10 cellular contexts compared by ENCODE assay signal in the genomic region with DNA sequence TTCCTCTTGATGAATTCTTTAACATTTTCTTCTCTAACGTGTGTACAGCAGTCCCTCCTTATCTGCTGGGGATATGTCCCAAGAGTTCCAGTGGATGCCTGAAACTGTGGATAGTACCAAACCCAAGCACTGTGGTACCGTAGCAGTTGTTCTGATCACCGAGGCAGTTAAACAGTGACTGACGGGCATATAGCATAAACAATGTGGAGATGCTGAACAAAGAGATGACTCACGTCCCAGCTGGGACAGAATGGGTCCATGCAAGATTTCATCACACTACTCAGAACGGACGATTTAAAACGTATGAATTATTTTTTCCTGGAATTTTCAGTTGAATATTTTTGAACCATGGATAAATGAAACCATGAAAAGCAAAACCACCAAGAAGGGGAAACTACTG. TPM values are rescaled to one million over a fixed set of nuclear protein-coding genes. Genes with fewer than 3 reads are reported as not detected.
DNase-seq lines count a peak whose midpoint lies in the region; ATAC-seq and TF ChIP-seq lines count a peak whose summit lies in the region.
"Had no signal": no experiment of that assay in that cellular context is flagged by ENCODE, and none has a peak within 500 bp of the region (broad histone marks: within the 10 kb centered on the region; RNA-seq: fewer than 3 reads in every experiment).

No MANE protein-coding gene starts in this region.

- TF ChIP-seq CTCF in osteocyte (IDR thresholded peaks at IDR 0.05) (no peak), omental fat pad (IDR thresholded peaks at IDR 0.05) (no peak)

- peaks cover 37% of the 10 kb centered on the region for H3K4me1 Mint-ChIP-seq in osteocyte (ENCODE audit: unreplicated experiment)

- H3K36me3 Mint-ChIP-seq in osteocyte (ENCODE audit: unreplicated experiment), result no peaks in the 10 kb centered on the region

- peak; percentile 72 for DNase-seq in amniotic epithelial cell (ENCODE audit: low read depth)
- no peak for DNase-seq in osteocyte (ENCODE audit: extremely low spot score, unreplicated experiment)
- DNase-seq in omental fat pad (ENCODE audit: low spot score), result no peak
- DNase-seq in NCI-H748 treated with DMSO at 0.1 percent for 48 hours (lab: John Stamatoyannopoulos, UW), result no peak
- no peak for DNase-seq in cerebellar cortex (ENCODE audit: low spot score)
- DNase-seq: endodermal cell, kidney glomerular epithelial cell, NCI-H526 had no signal

- peak overlapping the region; percentile 87 for H3K27ac Mint-ChIP-seq in osteocyte (ENCODE audit: unreplicated experiment)
- H3K27ac Mint-ChIP-seq: endodermal cell had no signal

- peak overlapping the region; percentile 40 for H3K4me3 Mint-ChIP-seq in osteocyte (ENCODE audit: unreplicated experiment)
- H3K4me3 Mint-ChIP-seq: endodermal cell had no signal

- H3K27me3 Mint-ChIP-seq in osteocyte (ENCODE audit: unreplicated experiment), result no peaks in the 10 kb centered on the region

- H3K9me3 Mint-ChIP-seq in osteocyte (ENCODE audit: unreplicated experiment), result no peaks in the 10 kb centered on the region
- H3K9me3 Mint-ChIP-seq: endodermal cell had no signal

- ATAC-seq in GM18870 (IDR thresholded peaks at IDR 0.05; ENCODE audit: unreplicated experiment) (peak; percentile 19), HG03432 (IDR thresholded peaks at IDR 0.05; ENCODE audit: unreplicated experiment) (peak; percentile 11), omental fat pad (ENCODE audit: low FRiP score) (no peak)

RNA-seq across cellular contexts. Expression of a gene that starts 54.5 kb away (rescaled TPM):
- total RNA-seq in osteocyte, result 17.7 and 20.7 TPM in 2 replicates
- total RNA-seq in omental fat pad, result 10 to 100 TPM; 11.1 to 29.5 (median 13.3) TPM
